ENCODE assay signal across 22 cellular contexts in the genomic region with DNA sequence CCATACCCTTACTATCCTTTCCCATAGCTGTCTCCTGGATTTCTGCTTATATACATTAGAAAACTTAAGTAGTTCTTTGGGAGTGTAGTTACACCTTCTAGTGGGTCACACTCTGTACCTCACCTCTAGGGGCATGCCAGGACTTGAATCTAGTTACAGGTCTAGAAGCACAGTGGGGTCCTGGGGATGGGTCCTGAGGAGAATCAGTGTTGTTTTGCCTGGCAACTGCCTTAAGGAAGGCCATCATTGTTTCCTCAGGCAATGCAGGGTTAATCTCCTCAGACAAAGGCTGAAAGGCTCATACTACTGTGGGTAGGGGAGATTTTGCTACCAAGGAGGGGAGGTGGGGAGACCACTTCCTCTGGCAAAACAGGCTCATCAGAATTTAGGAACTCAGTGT.
"Had no signal": no experiment of that assay in that cellular context is flagged by ENCODE, and none has a peak within 500 bp of the region (broad histone marks: within the 10 kb centered on the region; RNA-seq: fewer than 3 reads in every experiment).

No MANE protein-coding gene starts in this region.

- H3K4me3 Mint-ChIP-seq: IgD-negative memory B cell had no signal

- H3K27ac ChIP-seq: HL-60, KMS-11, RWPE1 had no signal

- FAIRE-seq: HTR-8/SVneo, K562 had no signal

- H3K9ac ChIP-seq: KMS-11, SK-N-SH had no signal

- H3K27ac Mint-ChIP-seq: IgD-negative memory B cell had no signal

- H3K9me3 ChIP-seq: SK-N-SH had no signal

- DNase-seq: Kasumi-1, NCI-H1092 treated with DMSO at 0.1 percent for 48 hours, NCI-H1436, NCI-H187, NCI-H2029, NCI-H2081 treated with DMSO at 0.1 percent for 48 hours, NCI-H2171, NCI-H226, NCI-H446, NCI-H510A, NCI-H524 treated with DMSO at 0.1 percent for 48 hours, NCI-H69, NCI-H774, PC-3, SHP77, SK-N-SH had no signal

- H3K36me3 Mint-ChIP-seq: IgD-negative memory B cell had no signal

- H3K4me1 Mint-ChIP-seq: IgD-negative memory B cell had no signal

- H3K4me2 ChIP-seq: KMS-11, SK-N-SH had no signal

- H3K27me3 Mint-ChIP-seq: IgD-negative memory B cell had no signal

- H3K4me3 ChIP-seq: K562 had no signal
